ENCODE assay signal across 1 cellular context in the genomic region with DNA sequence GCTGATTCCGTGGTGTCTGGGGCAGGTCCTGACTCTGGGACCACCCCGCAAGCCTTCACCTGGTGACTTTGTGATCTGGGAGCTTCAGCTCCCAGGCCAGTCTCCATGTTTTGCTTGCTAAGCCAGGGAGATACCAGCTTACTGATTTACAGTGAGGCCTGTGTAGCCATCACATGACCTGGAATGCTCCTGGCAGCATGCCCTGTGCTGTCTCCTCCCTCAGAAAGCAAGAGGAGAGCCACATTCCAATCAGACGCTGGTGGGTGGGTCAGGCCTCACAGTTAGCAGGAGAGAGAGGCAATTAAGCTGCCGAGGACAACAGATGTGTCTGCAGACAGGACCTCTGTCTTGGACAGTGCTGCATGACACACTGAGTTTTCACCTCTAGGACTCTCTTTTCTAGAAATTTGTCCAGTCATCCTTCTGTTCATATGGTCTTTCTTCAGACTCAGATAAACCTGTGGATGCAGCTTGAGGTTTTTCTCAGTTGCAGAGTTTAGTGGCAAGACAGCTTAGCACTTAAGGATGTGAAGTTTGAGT.
A peak's percentile ranks its signal among the peaks of the same experiment; 100 is the strongest.
TF ChIP-seq lines count a peak whose summit lies in the region.

No MANE protein-coding gene starts in this region.

TF ChIP-seq in HepG2, 621 proteins besides CTCF, POLR2A, EP300 and RAD21 (continued from another document and continues in another):
- TF ChIP-seq, protein P1, sequence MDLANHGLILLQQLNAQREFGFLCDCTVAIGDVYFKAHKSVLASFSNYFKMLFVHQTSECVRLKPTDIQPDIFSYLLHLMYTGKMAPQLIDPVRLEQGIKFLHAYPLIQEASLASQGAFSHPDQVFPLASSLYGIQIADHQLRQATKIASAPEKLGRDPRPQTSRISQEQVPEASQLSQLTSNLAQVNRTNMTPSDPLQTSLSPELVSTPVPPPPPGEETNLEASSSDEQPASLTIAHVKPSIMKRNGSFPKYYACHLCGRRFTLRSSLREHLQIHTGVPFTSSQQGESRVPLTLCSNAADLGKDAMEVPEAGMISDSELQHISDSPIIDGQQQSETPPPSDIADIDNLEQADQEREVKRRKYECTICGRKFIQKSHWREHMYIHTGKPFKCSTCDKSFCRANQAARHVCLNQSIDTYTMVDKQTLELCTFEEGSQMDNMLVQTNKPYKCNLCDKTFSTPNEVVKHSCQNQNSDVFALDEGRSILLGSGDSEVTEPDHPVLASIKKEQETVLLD (CRISPR knock-in tag; IDR thresholded peaks at IDR 0.05; ENCODE audit: low read depth), result no peak
- TF ChIP-seq, protein P2, sequence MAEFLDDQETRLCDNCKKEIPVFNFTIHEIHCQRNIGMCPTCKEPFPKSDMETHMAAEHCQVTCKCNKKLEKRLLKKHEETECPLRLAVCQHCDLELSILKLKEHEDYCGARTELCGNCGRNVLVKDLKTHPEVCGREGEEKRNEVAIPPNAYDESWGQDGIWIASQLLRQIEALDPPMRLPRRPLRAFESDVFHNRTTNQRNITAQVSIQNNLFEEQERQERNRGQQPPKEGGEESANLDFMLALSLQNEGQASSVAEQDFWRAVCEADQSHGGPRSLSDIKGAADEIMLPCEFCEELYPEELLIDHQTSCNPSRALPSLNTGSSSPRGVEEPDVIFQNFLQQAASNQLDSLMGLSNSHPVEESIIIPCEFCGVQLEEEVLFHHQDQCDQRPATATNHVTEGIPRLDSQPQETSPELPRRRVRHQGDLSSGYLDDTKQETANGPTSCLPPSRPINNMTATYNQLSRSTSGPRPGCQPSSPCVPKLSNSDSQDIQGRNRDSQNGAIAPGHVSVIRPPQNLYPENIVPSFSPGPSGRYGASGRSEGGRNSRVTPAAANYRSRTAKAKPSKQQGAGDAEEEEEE (CRISPR knock-in tag; IDR thresholded peaks at IDR 0.05; ENCODE audit: borderline replicate concordance), result no peak
- no peak for TF ChIP-seq ZNF207 (IDR thresholded peaks at IDR 0.05; ENCODE audit: borderline replicate concordance)
- TF ChIP-seq, protein P3, sequence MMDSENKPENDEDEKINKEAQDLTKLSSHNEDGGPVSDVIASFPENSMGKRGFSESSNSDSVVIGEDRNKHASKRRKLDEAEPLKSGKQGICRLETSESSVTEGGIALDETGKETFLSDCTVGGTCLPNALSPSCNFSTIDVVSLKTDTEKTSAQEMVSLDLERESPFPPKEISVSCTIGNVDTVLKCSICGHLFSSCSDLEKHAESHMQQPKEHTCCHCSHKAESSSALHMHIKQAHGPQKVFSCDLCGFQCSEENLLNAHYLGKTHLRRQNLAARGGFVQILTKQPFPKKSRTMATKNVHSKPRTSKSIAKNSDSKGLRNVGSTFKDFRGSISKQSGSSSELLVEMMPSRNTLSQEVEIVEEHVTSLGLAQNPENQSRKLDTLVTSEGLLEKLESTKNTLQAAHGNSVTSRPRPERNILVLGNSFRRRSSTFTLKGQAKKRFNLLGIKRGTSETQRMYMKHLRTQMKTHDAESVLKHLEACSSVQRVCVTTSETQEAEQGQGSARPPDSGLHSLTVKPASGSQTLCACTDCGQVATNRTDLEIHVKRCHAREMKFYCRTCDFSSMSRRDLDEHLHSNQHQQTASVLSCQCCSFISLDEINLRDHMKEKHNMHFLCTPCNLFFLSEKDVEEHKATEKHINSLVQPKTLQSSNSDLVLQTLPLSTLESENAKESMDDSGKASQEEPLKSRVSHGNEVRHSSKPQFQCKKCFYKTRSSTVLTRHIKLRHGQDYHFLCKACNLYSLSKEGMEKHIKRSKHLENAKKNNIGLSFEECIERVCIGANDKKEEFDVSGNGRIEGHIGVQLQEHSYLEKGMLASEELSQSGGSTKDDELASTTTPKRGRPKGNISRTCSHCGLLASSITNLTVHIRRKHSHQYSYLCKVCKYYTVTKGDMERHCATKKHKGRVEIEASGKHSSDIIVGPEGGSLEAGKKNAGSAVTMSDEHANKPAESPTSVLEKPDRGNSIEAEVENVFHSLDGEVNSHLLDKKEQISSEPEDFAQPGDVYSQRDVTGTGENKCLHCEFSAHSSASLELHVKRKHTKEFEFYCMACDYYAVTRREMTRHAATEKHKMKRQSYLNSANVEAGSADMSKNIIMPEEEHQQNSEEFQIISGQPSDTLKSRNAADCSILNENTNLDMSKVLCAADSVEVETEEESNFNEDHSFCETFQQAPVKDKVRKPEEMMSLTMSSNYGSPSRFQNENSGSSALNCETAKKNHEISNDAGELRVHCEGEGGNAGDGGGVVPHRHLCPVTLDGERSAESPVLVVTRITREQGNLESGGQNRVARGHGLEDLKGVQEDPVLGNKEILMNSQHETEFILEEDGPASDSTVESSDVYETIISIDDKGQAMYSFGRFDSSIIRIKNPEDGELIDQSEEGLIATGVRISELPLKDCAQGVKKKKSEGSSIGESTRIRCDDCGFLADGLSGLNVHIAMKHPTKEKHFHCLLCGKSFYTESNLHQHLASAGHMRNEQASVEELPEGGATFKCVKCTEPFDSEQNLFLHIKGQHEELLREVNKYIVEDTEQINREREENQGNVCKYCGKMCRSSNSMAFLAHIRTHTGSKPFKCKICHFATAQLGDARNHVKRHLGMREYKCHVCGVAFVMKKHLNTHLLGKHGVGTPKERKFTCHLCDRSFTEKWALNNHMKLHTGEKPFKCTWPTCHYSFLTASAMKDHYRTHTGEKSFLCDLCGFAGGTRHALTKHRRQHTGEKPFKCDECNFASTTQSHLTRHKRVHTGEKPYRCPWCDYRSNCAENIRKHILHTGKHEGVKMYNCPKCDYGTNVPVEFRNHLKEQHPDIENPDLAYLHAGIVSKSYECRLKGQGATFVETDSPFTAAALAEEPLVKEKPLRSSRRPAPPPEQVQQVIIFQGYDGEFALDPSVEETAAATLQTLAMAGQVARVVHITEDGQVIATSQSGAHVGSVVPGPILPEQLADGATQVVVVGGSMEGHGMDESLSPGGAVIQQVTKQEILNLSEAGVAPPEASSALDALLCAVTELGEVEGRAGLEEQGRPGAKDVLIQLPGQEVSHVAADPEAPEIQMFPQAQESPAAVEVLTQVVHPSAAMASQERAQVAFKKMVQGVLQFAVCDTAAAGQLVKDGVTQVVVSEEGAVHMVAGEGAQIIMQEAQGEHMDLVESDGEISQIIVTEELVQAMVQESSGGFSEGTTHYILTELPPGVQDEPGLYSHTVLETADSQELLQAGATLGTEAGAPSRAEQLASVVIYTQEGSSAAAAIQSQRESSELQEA (CRISPR knock-in tag; IDR thresholded peaks at IDR 0.05; ENCODE audit: not compliant biosample characterization), result no peak
- TF ChIP-seq NFKB2 (CRISPR knock-in tag; IDR thresholded peaks at IDR 0.05; ENCODE audit: borderline replicate concordance), result no peak
- no peak for TF ChIP-seq MED8 (CRISPR knock-in tag; IDR thresholded peaks at IDR 0.05; ENCODE audit: insufficient replicate concordance)
- TF ChIP-seq, protein P4, sequence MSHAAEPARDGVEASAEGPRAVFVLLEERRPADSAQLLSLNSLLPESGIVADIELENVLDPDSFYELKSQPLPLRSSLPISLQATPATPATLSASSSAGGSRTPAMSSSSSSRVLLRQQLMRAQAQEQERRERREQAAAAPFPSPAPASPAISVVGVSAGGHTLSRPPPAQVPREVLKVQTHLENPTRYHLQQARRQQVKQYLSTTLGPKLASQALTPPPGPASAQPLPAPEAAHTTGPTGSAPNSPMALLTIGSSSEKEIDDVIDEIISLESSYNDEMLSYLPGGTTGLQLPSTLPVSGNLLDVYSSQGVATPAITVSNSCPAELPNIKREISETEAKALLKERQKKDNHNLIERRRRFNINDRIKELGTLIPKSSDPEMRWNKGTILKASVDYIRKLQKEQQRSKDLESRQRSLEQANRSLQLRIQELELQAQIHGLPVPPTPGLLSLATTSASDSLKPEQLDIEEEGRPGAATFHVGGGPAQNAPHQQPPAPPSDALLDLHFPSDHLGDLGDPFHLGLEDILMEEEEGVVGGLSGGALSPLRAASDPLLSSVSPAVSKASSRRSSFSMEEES (CRISPR knock-in tag; IDR thresholded peaks at IDR 0.05), result peak; percentile 97
- TF ChIP-seq HMG20A (CRISPR knock-in tag; IDR thresholded peaks at IDR 0.05; ENCODE audit: borderline replicate concordance), result peak; percentile 45; the same call in 1 of the 2 replicates
- TF ChIP-seq ZNF775 (CRISPR knock-in tag; IDR thresholded peaks at IDR 0.05; ENCODE audit: borderline replicate concordance), result no peak
- no peak for TF ChIP-seq TCF12 (IDR thresholded peaks at IDR 0.05)
- TF ChIP-seq TCF12 (CRISPR knock-in tag; IDR thresholded peaks at IDR 0.05), result no peak
- TF ChIP-seq RELA (CRISPR knock-in tag; IDR thresholded peaks at IDR 0.05), result no peak
- TF ChIP-seq SP140L (CRISPR knock-in tag; IDR thresholded peaks at IDR 0.05; ENCODE audit: borderline replicate concordance), result no peak
- no peak for TF ChIP-seq GATA4 (IDR thresholded peaks at IDR 0.05; ENCODE audit: borderline replicate concordance, low read depth)
- TF ChIP-seq ADNP (CRISPR knock-in tag; IDR thresholded peaks at IDR 0.05), result no peak
- no peak for TF ChIP-seq HOXA7 (CRISPR knock-in tag; IDR thresholded peaks at IDR 0.05)
- no peak for TF ChIP-seq ZNF350 (CRISPR knock-in tag; IDR thresholded peaks at IDR 0.05; ENCODE audit: borderline replicate concordance, low read depth)
- no peak for TF ChIP-seq SMAD3 (CRISPR knock-in tag; IDR thresholded peaks at IDR 0.05)
- 0 out of 2 replicates have a peak, but pooled peaks have one; percentile 55 for TF ChIP-seq RXRA (CRISPR knock-in tag; IDR thresholded peaks at IDR 0.05)
- TF ChIP-seq HNF4G (IDR thresholded peaks at IDR 0.05; ENCODE audit: borderline replicate concordance, low read depth, low read length), result no peak
- TF ChIP-seq HNF4G (CRISPR knock-in tag; IDR thresholded peaks at IDR 0.05; ENCODE audit: borderline replicate concordance, low read depth), result no peak
- TF ChIP-seq PHF5A (CRISPR knock-in tag; IDR thresholded peaks at IDR 0.05; ENCODE audit: low read depth, unreplicated experiment), result no peak
- TF ChIP-seq SOX6 (IDR thresholded peaks at IDR 0.05), result no peak
- TF ChIP-seq SOX6 (CRISPR knock-in tag; IDR thresholded peaks at IDR 0.05), result peak; percentile 62; the same call in 1 of the 2 replicates
- TF ChIP-seq ZNF44 (CRISPR knock-in tag; IDR thresholded peaks at IDR 0.05), result no peak
- TF ChIP-seq ATM (IDR thresholded peaks at IDR 0.05; ENCODE audit: borderline replicate concordance), result no peak
- TF ChIP-seq ZNF605 (CRISPR knock-in tag; IDR thresholded peaks at IDR 0.05), result peak; percentile 88
- TF ChIP-seq CBFB (CRISPR knock-in tag; IDR thresholded peaks at IDR 0.05), result no peak
- peak; percentile 55; the same call in 1 of the 2 replicates for TF ChIP-seq PITX1 (CRISPR knock-in tag; IDR thresholded peaks at IDR 0.05)
- TF ChIP-seq SIN3A (IDR thresholded peaks at IDR 0.05; ENCODE audit: borderline replicate concordance, low read depth, low read length), result peak; percentile 56; the same call in 1 of the 2 replicates
- TF ChIP-seq POLR2AphosphoS5 (IDR thresholded peaks at IDR 0.05; ENCODE audit: low read depth, low read length), result peak; percentile 63; the same call in 1 of the 2 replicates
- no peak for TF ChIP-seq SNRNP70 (IDR thresholded peaks at IDR 0.05; ENCODE audit: low read depth, low read length)
- no peak for TF ChIP-seq ZFP62 (CRISPR knock-in tag; IDR thresholded peaks at IDR 0.05)
- TF ChIP-seq POGZ (CRISPR knock-in tag; IDR thresholded peaks at IDR 0.05), result 0 out of 2 replicates have a peak, but pooled peaks have one; percentile 34
- peak; percentile 59 for TF ChIP-seq YEATS4 (CRISPR knock-in tag; IDR thresholded peaks at IDR 0.05; ENCODE audit: borderline replicate concordance)
- TF ChIP-seq FOXK2 (IDR thresholded peaks at IDR 0.05), result peak; percentile 32; the same call in 1 of the 2 replicates
- TF ChIP-seq JUNB (CRISPR knock-in tag; IDR thresholded peaks at IDR 0.05; ENCODE audit: borderline replicate concordance), result no peak
- TF ChIP-seq, protein P5, sequence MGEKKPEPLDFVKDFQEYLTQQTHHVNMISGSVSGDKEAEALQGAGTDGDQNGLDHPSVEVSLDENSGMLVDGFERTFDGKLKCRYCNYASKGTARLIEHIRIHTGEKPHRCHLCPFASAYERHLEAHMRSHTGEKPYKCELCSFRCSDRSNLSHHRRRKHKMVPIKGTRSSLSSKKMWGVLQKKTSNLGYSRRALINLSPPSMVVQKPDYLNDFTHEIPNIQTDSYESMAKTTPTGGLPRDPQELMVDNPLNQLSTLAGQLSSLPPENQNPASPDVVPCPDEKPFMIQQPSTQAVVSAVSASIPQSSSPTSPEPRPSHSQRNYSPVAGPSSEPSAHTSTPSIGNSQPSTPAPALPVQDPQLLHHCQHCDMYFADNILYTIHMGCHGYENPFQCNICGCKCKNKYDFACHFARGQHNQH (CRISPR knock-in tag; IDR thresholded peaks at IDR 0.05), result peak; percentile 78
- TF ChIP-seq, protein P6, sequence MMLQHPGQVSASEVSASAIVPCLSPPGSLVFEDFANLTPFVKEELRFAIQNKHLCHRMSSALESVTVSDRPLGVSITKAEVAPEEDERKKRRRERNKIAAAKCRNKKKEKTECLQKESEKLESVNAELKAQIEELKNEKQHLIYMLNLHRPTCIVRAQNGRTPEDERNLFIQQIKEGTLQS (CRISPR knock-in tag; IDR thresholded peaks at IDR 0.05), result 0 out of 2 replicates have a peak, but pooled peaks have one; percentile 7
- TF ChIP-seq PTBP1 (IDR thresholded peaks at IDR 0.05; ENCODE audit: low read depth, low read length, poor library complexity, severe bottlenecking), result no peak
- TF ChIP-seq FOSL2 (CRISPR knock-in tag; IDR thresholded peaks at IDR 0.05), result peak; percentile 23; the same call in 1 of the 2 replicates
- no peak for TF ChIP-seq ZNF577 (CRISPR knock-in tag; IDR thresholded peaks at IDR 0.05; ENCODE audit: borderline replicate concordance, low read depth)
- peak; percentile 44; the same call in 1 of the 2 replicates for TF ChIP-seq RXRB (CRISPR knock-in tag; IDR thresholded peaks at IDR 0.05; ENCODE audit: borderline replicate concordance)
- TF ChIP-seq TP53 (CRISPR knock-in tag; conservative IDR thresholded peaks at IDR 0.05), result no peak
- no peak for TF ChIP-seq NFIC (IDR thresholded peaks at IDR 0.05; ENCODE audit: low read length)
- no peak for TF ChIP-seq ZSCAN31 (CRISPR knock-in tag; IDR thresholded peaks at IDR 0.05; ENCODE audit: low read depth)
- TF ChIP-seq, protein P7, sequence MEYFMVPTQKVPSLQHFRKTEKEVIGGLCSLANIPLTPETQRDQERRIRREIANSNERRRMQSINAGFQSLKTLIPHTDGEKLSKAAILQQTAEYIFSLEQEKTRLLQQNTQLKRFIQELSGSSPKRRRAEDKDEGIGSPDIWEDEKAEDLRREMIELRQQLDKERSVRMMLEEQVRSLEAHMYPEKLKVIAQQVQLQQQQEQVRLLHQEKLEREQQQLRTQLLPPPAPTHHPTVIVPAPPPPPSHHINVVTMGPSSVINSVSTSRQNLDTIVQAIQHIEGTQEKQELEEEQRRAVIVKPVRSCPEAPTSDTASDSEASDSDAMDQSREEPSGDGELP (IDR thresholded peaks at IDR 0.05; ENCODE audit: borderline replicate concordance, low read depth), result no peak
- TF ChIP-seq ZNF12 (CRISPR knock-in tag; IDR thresholded peaks at IDR 0.05), result no peak
- no peak for TF ChIP-seq ZNF746 (CRISPR knock-in tag; IDR thresholded peaks at IDR 0.05)
- TF ChIP-seq SMYD3 (CRISPR knock-in tag; IDR thresholded peaks at IDR 0.05), result no peak
- TF ChIP-seq ESRRA (CRISPR knock-in tag; IDR thresholded peaks at IDR 0.05; ENCODE audit: low read depth), result peak; percentile 49; the same call in 1 of the 2 replicates
- TF ChIP-seq ZNF761 (CRISPR knock-in tag; conservative IDR thresholded peaks at IDR 0.05), result no peak
- TF ChIP-seq DNMT1 (CRISPR knock-in tag; IDR thresholded peaks at IDR 0.05), result no peak
- no peak for TF ChIP-seq SRSF4 (IDR thresholded peaks at IDR 0.05; ENCODE audit: low read depth, low read length, poor library complexity, severe bottlenecking)
- TF ChIP-seq PPARG (CRISPR knock-in tag; conservative IDR thresholded peaks at IDR 0.05), result no peak; the same call in 1 of the 2 replicates
- TF ChIP-seq ZNF7 (CRISPR knock-in tag; IDR thresholded peaks at IDR 0.05), result no peak
- no peak for TF ChIP-seq NFKBIZ (CRISPR knock-in tag; IDR thresholded peaks at IDR 0.05)
- no peak for TF ChIP-seq ZNF747 (CRISPR knock-in tag; IDR thresholded peaks at IDR 0.05; ENCODE audit: borderline replicate concordance)
- no peak for TF ChIP-seq ZNF724P (CRISPR knock-in tag; IDR thresholded peaks at IDR 0.05; ENCODE audit: borderline replicate concordance)
